1 cellular context compared by ENCODE assay signal in the genomic region with DNA sequence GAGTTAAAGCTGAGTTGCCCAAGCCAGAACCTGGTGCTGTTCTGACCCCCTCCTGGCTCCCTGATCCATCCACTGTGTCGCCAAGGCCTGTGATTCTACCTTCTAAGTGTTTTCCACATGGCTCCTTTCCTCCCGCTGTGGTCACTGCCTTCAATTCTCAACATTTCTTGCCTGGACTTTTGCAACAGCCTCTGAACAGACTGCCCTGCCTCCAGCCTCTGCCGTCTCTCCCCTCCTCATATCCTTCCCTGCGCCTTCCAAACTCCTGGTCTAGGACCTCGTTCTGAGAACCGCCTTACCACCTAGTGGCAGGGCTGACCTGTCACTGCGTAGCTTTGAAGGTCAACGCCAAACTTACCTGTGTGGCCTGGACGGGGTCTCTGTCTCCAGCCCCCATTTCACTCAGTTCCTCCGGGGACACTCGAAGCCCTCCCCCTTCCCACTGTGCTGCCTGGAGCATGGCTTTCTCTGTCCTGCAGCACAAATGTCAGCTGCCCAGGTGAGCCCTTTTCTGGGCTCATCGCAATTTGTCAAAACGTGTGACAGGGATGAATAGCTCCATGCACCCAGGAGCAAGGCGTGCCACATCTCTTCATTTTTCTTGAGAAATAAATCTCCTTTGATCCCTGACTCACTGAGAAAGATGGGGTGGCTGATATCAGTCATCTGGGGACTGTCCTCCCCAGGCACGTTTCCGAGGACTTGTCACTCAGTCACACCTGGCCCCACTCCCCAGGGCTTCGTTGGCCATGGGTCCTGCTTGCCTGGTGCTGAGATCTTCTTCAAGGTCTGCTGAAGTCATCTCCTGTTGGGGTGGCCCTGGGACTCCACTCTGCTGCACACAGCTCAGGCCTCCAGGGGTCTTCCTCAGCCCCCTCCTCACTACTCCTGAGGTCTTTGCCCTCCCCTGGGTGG.
TF ChIP-seq lines count a peak whose summit lies in the region.

No MANE protein-coding gene starts in this region.

TF ChIP-seq in SK-N-SH treated with all-trans-retinoic acid at 6 μM for 48 hours, 23 proteins besides CTCF, POLR2A, EP300 and RAD21 (continued from another document):
- TF ChIP-seq ZNF565 (CRISPR knock-in tag; conservative IDR thresholded peaks at IDR 0.05; ENCODE audit: low read depth) (no peak), OSR1 (CRISPR knock-in tag; IDR thresholded peaks at IDR 0.05) (no peak), PPARA (CRISPR knock-in tag; IDR thresholded peaks at IDR 0.05; ENCODE audit: borderline replicate concordance) (no peak), GLIS3 (CRISPR knock-in tag; IDR thresholded peaks at IDR 0.05) (no peak), ZNF8 (CRISPR knock-in tag; IDR thresholded peaks at IDR 0.05) (no peak), CREB5 (CRISPR knock-in tag; IDR thresholded peaks at IDR 0.05; ENCODE audit: low read depth) (no peak), ARNTL (CRISPR knock-in tag; IDR thresholded peaks at IDR 0.05; ENCODE audit: borderline replicate concordance, low read depth) (no peak), ZC3H10 (CRISPR knock-in tag; IDR thresholded peaks at IDR 0.05) (no peak)
